ENCODE assay signal across 6 cellular contexts in the genomic region with DNA sequence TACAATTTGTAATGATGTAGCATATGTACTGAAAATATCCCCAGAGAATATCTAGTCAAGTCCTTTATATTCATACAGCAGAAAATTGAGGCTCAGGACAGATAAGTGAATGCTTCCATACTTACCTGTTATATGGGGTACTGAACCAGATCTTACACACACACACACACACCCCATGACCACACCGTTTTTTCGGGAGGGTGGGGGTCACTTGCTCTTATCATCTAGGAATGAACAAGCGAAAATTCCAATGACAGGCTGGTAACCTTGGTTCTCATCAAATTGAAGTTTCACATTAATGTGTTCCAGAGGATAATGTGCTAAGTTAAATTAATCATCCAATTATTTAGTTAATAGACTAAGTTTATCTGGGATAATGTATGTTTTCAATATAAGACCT.
"Had no signal": no experiment of that assay in that cellular context is flagged by ENCODE, and none has a peak within 500 bp of the region (broad histone marks: within the 10 kb centered on the region; RNA-seq: fewer than 3 reads in every experiment).

No MANE protein-coding gene starts in this region.

- FAIRE-seq: HepG2, HTR-8/SVneo had no signal

- H3K27ac ChIP-seq: HL-60 had no signal

- DNase-seq: IMR-90, KBM-7, KG1 had no signal

- ATAC-seq: HepG2 had no signal
